In genomic region chr13:112961457-112962369, GRCh38 we compare ENCODE assay signal across 14 cellular contexts.
"Had no signal": no experiment of that assay in that cellular context is flagged by ENCODE, and none has a peak within 500 bp of the region (broad histone marks: within the 10 kb centered on the region; RNA-seq: fewer than 3 reads in every experiment).

No MANE protein-coding gene starts in this region.

- H3K4me1 ChIP-seq: colonic mucosa, psoas muscle had no signal

- DNase-seq: activated CD4-positive, alpha-beta T cell treated with anti-CD3 and anti-CD28 coated beads for 1 hour; activated CD4-positive, alpha-beta T cell treated with anti-CD3 and anti-CD28 coated beads, Interleukin-2, amount 50 U/mL, for 48 hours; activated CD8-positive, alpha-beta memory T cell treated with anti-CD3 and anti-CD28 coated beads, Interleukin-2, amount 10 ng/mL, durations not matched to agents 7 days and 5 days; activated naive CD8-positive, alpha-beta T cell treated with anti-CD3 and anti-CD28 coated beads, Interleukin-2, amount 50 U/mL, for 24 hours; activated T-cell treated with anti-CD3 and anti-CD28 coated beads, Interleukin-2, amount 50 U/mL, for 48 hours; colonic mucosa; effector CD4-positive, alpha-beta T cell; natural killer cell; occipital lobe; SK-N-SH; stomach had no signal

- H3K4me2 ChIP-seq: hepatocyte, SK-N-SH had no signal

- H3K9me3 Mint-ChIP-seq: activated naive CD8-positive, alpha-beta T cell treated with anti-CD3 and anti-CD28 coated beads, Interleukin-2, amount 50 U/mL, for 24 hours; natural killer cell had no signal

- H2AFZ ChIP-seq: hepatocyte had no signal

- H3K4me1 Mint-ChIP-seq: activated CD8-positive, alpha-beta memory T cell treated with anti-CD3 and anti-CD28 coated beads, Interleukin-2, amount 10 ng/mL, durations not matched to agents 7 days and 5 days; activated naive CD8-positive, alpha-beta T cell treated with anti-CD3 and anti-CD28 coated beads, Interleukin-2, amount 50 U/mL, for 24 hours had no signal

- H3K9ac ChIP-seq: SK-N-SH had no signal

- H3K4me3 Mint-ChIP-seq: activated CD8-positive, alpha-beta memory T cell treated with anti-CD3 and anti-CD28 coated beads, Interleukin-2, amount 10 ng/mL, durations not matched to agents 7 days and 5 days; activated naive CD8-positive, alpha-beta T cell treated with anti-CD3 and anti-CD28 coated beads, Interleukin-2, amount 50 U/mL, for 24 hours; natural killer cell had no signal

- H3K79me2 ChIP-seq: hepatocyte had no signal

- H3K27ac Mint-ChIP-seq: activated CD8-positive, alpha-beta memory T cell treated with anti-CD3 and anti-CD28 coated beads, Interleukin-2, amount 10 ng/mL, durations not matched to agents 7 days and 5 days; activated naive CD8-positive, alpha-beta T cell treated with anti-CD3 and anti-CD28 coated beads, Interleukin-2, amount 50 U/mL, for 24 hours; natural killer cell had no signal

- H3K9me3 ChIP-seq: colonic mucosa, gastroesophageal sphincter, psoas muscle, SK-N-SH, stomach had no signal

- H3K36me3 ChIP-seq: colonic mucosa, gastroesophageal sphincter, stomach had no signal

- H3K27me3 ChIP-seq: colonic mucosa, hepatocyte had no signal

- H3K4me3 ChIP-seq: colonic mucosa, gastroesophageal sphincter, hepatocyte, psoas muscle, stomach had no signal

- H3K27ac ChIP-seq: colonic mucosa, hepatocyte, psoas muscle had no signal

- H3K27me3 Mint-ChIP-seq: activated naive CD8-positive, alpha-beta T cell treated with anti-CD3 and anti-CD28 coated beads, Interleukin-2, amount 50 U/mL, for 24 hours had no signal

- ATAC-seq: activated CD8-positive, alpha-beta memory T cell treated with anti-CD3 and anti-CD28 coated beads, Interleukin-2, amount 10 ng/mL, durations not matched to agents 7 days and 5 days; activated naive CD8-positive, alpha-beta T cell treated with anti-CD3 and anti-CD28 coated beads, Interleukin-2, amount 50 U/mL, for 24 hours; gastroesophageal sphincter; natural killer cell; psoas muscle had no signal

- H3K36me3 Mint-ChIP-seq: activated CD8-positive, alpha-beta memory T cell treated with anti-CD3 and anti-CD28 coated beads, Interleukin-2, amount 10 ng/mL, durations not matched to agents 7 days and 5 days; natural killer cell had no signal
